In the genomic region with DNA sequence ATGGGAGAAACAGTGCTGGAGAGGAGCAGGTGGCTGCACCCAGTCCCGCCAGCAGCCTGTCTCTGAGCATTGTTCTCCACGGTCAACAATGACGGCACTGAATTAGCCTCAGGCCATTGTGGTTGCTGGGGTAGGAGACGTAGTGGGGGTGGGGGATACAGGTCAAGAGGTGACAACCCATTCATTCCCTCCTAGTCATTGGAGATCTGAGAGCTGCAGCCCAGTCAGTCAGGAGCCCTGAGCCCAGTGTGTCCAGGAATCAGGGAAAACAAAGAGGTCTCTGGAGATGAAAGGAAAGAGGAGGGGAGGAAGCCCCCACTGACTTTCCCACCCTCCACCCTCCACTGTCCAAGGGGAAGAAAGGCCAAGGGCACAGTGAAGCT, we compare ENCODE assay signal across 16 cellular contexts. TPM values are rescaled to one million over a fixed set of nuclear protein-coding genes. Genes with fewer than 3 reads are reported as not detected.
DNase-seq lines count a peak whose midpoint lies in the region; ATAC-seq and TF ChIP-seq lines count a peak whose summit lies in the region.
"Had no signal": no experiment of that assay in that cellular context is flagged by ENCODE, and none has a peak within 500 bp of the region (broad histone marks: within the 10 kb centered on the region; RNA-seq: fewer than 3 reads in every experiment).

No MANE protein-coding gene starts in this region.

- DNase-seq in H9 (peak; percentile 70), NCI-H748 treated with DMSO at 0.1 percent for 48 hours (lab: John Stamatoyannopoulos, UW) (peak; percentile 1), esophagus muscularis mucosa (ENCODE audit: extremely low spot score) (no peak), trophoblast cell (peak; percentile 42 to 49), mucosa of gallbladder (ENCODE audit: low spot score) (no peak)
- DNase-seq in activated CD8-positive, alpha-beta memory T cell treated with anti-CD3 and anti-CD28 coated beads, Interleukin-2, amount 50 U/mL, for 4 hours: no peak
- no peak for DNase-seq in naive thymus-derived CD4-positive, alpha-beta T cell
- DNase-seq in activated T-helper 2 cell treated with anti-CD3 and anti-CD28 coated beads, Interferon-gamma antibody, Interleukin-2, Interleukin-4, amounts not matched to agents 10 μg/mL and 5 μg/mL and 100 μg/mL, durations not matched to agents 14 hours and 24 hours and 36 hours (ENCODE audit: low spot score): no peak
- DNase-seq: activated CD4-positive, CD25-positive, alpha-beta regulatory T cell; DMS79 treated with DMSO at 0.1 percent for 48 hours; foreskin keratinocyte; Kasumi-1; stimulated activated CD4-positive, alpha-beta T cell treated with anti-CD3 and anti-CD28 coated beads, Interleukin-1b, Interleukin-23, amount 100 ng/mL, for 48 hours had no signal

- no peak overlapping the region for H4K5ac ChIP-seq in H9 (ENCODE audit: insufficient read length, low read depth, low read length)

- H3K4me3 ChIP-seq in esophagus muscularis mucosa (no peak overlapping the region), trophoblast cell (ENCODE audit: low read depth, low read length) (no peak overlapping the region)
- no peak overlapping the region for H3K4me3 ChIP-seq in naive thymus-derived CD4-positive, alpha-beta T cell (ENCODE audit: low read length)
- H3K4me3 ChIP-seq: BLaER1 had no signal

- no peak overlapping the region for H3K4me3 Mint-ChIP-seq in H9
- H3K4me3 Mint-ChIP-seq in naive thymus-derived CD4-positive, alpha-beta T cell: no peak overlapping the region
- no peak overlapping the region for H3K4me3 Mint-ChIP-seq in activated T-helper 2 cell treated with anti-CD3 and anti-CD28 coated beads, Interferon-gamma antibody, Interleukin-2, Interleukin-4, amounts not matched to agents 10 μg/mL and 5 μg/mL and 100 μg/mL, durations not matched to agents 14 hours and 24 hours and 36 hours (ENCODE audit: low read depth)
- H3K4me3 Mint-ChIP-seq: activated naive CD4-positive, alpha-beta T cell treated with anti-CD3 and anti-CD28 coated beads, Interleukin-2, amount 50 U/mL, for 24 hours had no signal

- H2AFZ ChIP-seq in H9 (ENCODE audit: low read length) (no peak overlapping the region), trophoblast cell (ENCODE audit: insufficient read depth, low read length, poor library complexity) (no peak overlapping the region)

- H3K27me3 ChIP-seq in H9 (ENCODE audit: insufficient read depth, low read length): no peaks in the 10 kb centered on the region
- H3K27me3 ChIP-seq in esophagus muscularis mucosa: no peaks in the 10 kb centered on the region
- no peaks in the 10 kb centered on the region for H3K27me3 ChIP-seq in trophoblast cell (ENCODE audit: insufficient read depth, low read length)
- H3K27me3 ChIP-seq in naive thymus-derived CD4-positive, alpha-beta T cell (ENCODE audit: control insufficient read depth in 2 of 2, insufficient read depth in 2 of 2, low read length in 2 of 2): no peaks in the 10 kb centered on the region
- H3K27me3 ChIP-seq: BLaER1, foreskin keratinocyte had no signal

- peak overlapping the region in 1 of 3 experiments; percentile 61; a peak in 2 of 7 replicates for H3K27ac Mint-ChIP-seq in H9
- H3K27ac Mint-ChIP-seq in naive thymus-derived CD4-positive, alpha-beta T cell: no peak overlapping the region
- no peak overlapping the region for H3K27ac Mint-ChIP-seq in activated T-helper 2 cell treated with anti-CD3 and anti-CD28 coated beads, Interferon-gamma antibody, Interleukin-2, Interleukin-4, amounts not matched to agents 10 μg/mL and 5 μg/mL and 100 μg/mL, durations not matched to agents 14 hours and 24 hours and 36 hours
- H3K27ac Mint-ChIP-seq: activated naive CD4-positive, alpha-beta T cell treated with anti-CD3 and anti-CD28 coated beads, Interleukin-2, amount 50 U/mL, for 24 hours had no signal

- no peak overlapping the region for H2BK20ac ChIP-seq in H9 (ENCODE audit: low read depth, low read length, poor library complexity, severe bottlenecking)

- H2AK5ac ChIP-seq in H9 (ENCODE audit: insufficient read length, low read length): no peak overlapping the region
- H2AK5ac ChIP-seq in trophoblast cell (ENCODE audit: low read length): no peak overlapping the region

- H4K12ac ChIP-seq in trophoblast cell (ENCODE audit: low read depth, low read length): no peak overlapping the region

- H3K36me3 ChIP-seq in esophagus muscularis mucosa (peaks cover 0 to 16% (median 6%) of the 10 kb centered on the region in 4 donors), trophoblast cell (ENCODE audit: control insufficient read depth in 1 of 2, insufficient read depth in 2 of 2, low read length in 2 of 2) (no peaks in the 10 kb centered on the region)
- H3K36me3 ChIP-seq in naive thymus-derived CD4-positive, alpha-beta T cell (ENCODE audit: control insufficient read depth in 2 of 3, insufficient read depth in 3 of 3, low read length in 3 of 3): no peaks in the 10 kb centered on the region

- H3K79me2 ChIP-seq in H9 (ENCODE audit: insufficient read depth, low read length) (no peaks in the 10 kb centered on the region), trophoblast cell (ENCODE audit: control insufficient read depth, insufficient read depth, low read length, poor library complexity) (no peaks in the 10 kb centered on the region)

- H3K27ac ChIP-seq in H9 (ENCODE audit: insufficient read length, low read depth, low read length) (no peak overlapping the region), esophagus muscularis mucosa (replicated peaks in 1 of 4) (peak overlapping the region in 3 of 4 donors; percentile 10 to 54 (median 28)), trophoblast cell (ENCODE audit: low read depth, low read length) (no peak overlapping the region)
- H3K27ac ChIP-seq in naive thymus-derived CD4-positive, alpha-beta T cell (ENCODE audit: low read depth, low read length): no peak overlapping the region
- H3K27ac ChIP-seq: BLaER1, foreskin keratinocyte had no signal

- TF ChIP-seq CTCF in H9 (conservative IDR thresholded peaks at IDR 0.05) (no peak), esophagus muscularis mucosa (IDR thresholded peaks at IDR 0.05) (no peak)

- TF ChIP-seq EP300 in esophagus muscularis mucosa (IDR thresholded peaks at IDR 0.05): no peak

- no peak overlapping the region for H2BK12ac ChIP-seq in H9 (ENCODE audit: insufficient read length, low read depth, low read length)
- H2BK12ac ChIP-seq in trophoblast cell (ENCODE audit: low read length): no peak overlapping the region

- WGBS in H9 (ENCODE audit: extremely low coverage, insufficient read length, low lambda C conversion rate): no CpG with 5 or more reads among the region's 4 CpGs
- 74% methylated on average over 4 of the region's 4 CpGs for WGBS in esophagus muscularis mucosa
- WGBS in trophoblast cell (ENCODE audit: extremely low coverage, insufficient coverage, insufficient read length): no CpG with 5 or more reads among the region's 4 CpGs

- no peak overlapping the region for H4K91ac ChIP-seq in H9 (ENCODE audit: insufficient read length, low read depth, low read length)
- no peak overlapping the region for H4K91ac ChIP-seq in trophoblast cell (ENCODE audit: low read depth, low read length)

- H3K56ac ChIP-seq in H9 (ENCODE audit: insufficient read length, low read depth, low read length): no peak overlapping the region

- peaks cover 41 to 48% of the 10 kb centered on the region in 2 experiments for H3K4me1 Mint-ChIP-seq in H9
- peaks cover 10 to 23% (median 16%) of the 10 kb centered on the region in 7 donors for H3K4me1 Mint-ChIP-seq in naive thymus-derived CD4-positive, alpha-beta T cell
- H3K4me1 Mint-ChIP-seq in activated T-helper 2 cell treated with anti-CD3 and anti-CD28 coated beads, Interferon-gamma antibody, Interleukin-2, Interleukin-4, amounts not matched to agents 10 μg/mL and 5 μg/mL and 100 μg/mL, durations not matched to agents 14 hours and 24 hours and 36 hours (ENCODE audit: low read depth): peaks cover 4% of the 10 kb centered on the region

- CTCF ChIA-PET in naive thymus-derived CD4-positive, alpha-beta T cell (lab: Charles Lee): interaction anchor here (1.2 kb wide), 1 partner anchor 8 kb away, joined by 3 read pairs; no protein-coding TSS in a partner anchor

- H4K8ac ChIP-seq in H9 (replicated peaks; ENCODE audit: insufficient read length, low read depth, low read length) (no peak overlapping the region), trophoblast cell (ENCODE audit: low read depth, low read length) (no peak overlapping the region)

- no peak overlapping the region for H3K9ac ChIP-seq in H9 (ENCODE audit: extremely low read depth, insufficient read length, low read length)
- H3K9ac ChIP-seq in trophoblast cell (ENCODE audit: low read length): no peak overlapping the region
- H3K9ac ChIP-seq: BLaER1 had no signal

- H2BK120ac ChIP-seq in H9 (ENCODE audit: low read depth, low read length, poor library complexity, severe bottlenecking): no peak overlapping the region
- no peak overlapping the region for H2BK120ac ChIP-seq in trophoblast cell (ENCODE audit: insufficient read depth, low read length, poor library complexity)

- no peak for TF ChIP-seq POLR2A in esophagus muscularis mucosa (IDR thresholded peaks at IDR 0.05; ENCODE audit: low read depth)

- H2BK15ac ChIP-seq in H9 (ENCODE audit: low read depth, low read length): no peak overlapping the region

- H4K20me1 ChIP-seq in H9 (ENCODE audit: control insufficient read depth, insufficient read depth, insufficient read length): no peaks in the 10 kb centered on the region

- H3K23me2 ChIP-seq in H9 (ENCODE audit: insufficient read length, low read depth, low read length, poor library complexity, severe bottlenecking): no peaks in the 10 kb centered on the region

- H3K9me3 Mint-ChIP-seq in H9: no peaks in the 10 kb centered on the region
- no peaks in the 10 kb centered on the region for H3K9me3 Mint-ChIP-seq in naive thymus-derived CD4-positive, alpha-beta T cell
- no peaks in the 10 kb centered on the region for H3K9me3 Mint-ChIP-seq in activated T-helper 2 cell treated with anti-CD3 and anti-CD28 coated beads, Interferon-gamma antibody, Interleukin-2, Interleukin-4, amounts not matched to agents 10 μg/mL and 5 μg/mL and 100 μg/mL, durations not matched to agents 14 hours and 24 hours and 36 hours
- H3K9me3 Mint-ChIP-seq: activated naive CD4-positive, alpha-beta T cell treated with anti-CD3 and anti-CD28 coated beads, Interleukin-2, amount 50 U/mL, for 24 hours; brain had no signal

- H3K9me3 ChIP-seq in H9 (ENCODE audit: control insufficient read depth, low read depth, low read length) (no peaks in the 10 kb centered on the region), esophagus muscularis mucosa (no peaks in the 10 kb centered on the region), trophoblast cell (ENCODE audit: insufficient read depth, low read depth, low read length) (no peaks in the 10 kb centered on the region)
- H3K9me3 ChIP-seq in naive thymus-derived CD4-positive, alpha-beta T cell (ENCODE audit: control insufficient read depth in 2 of 3, low read length in 3 of 3): no peaks in the 10 kb centered on the region
- H3K9me3 ChIP-seq: BLaER1 had no signal

- peaks cover 1 to 2% (median 2%) of the 10 kb centered on the region in 3 experiments; a peak in 5 of 7 replicates for H3K36me3 Mint-ChIP-seq in H9 (ENCODE audit: insufficient read depth in 1 of 3, low read depth in 3 of 3)
- H3K36me3 Mint-ChIP-seq in naive thymus-derived CD4-positive, alpha-beta T cell: peaks cover 0 to 17% (median 8%) of the 10 kb centered on the region in 5 donors
- H3K36me3 Mint-ChIP-seq in activated T-helper 2 cell treated with anti-CD3 and anti-CD28 coated beads, Interferon-gamma antibody, Interleukin-2, Interleukin-4, amounts not matched to agents 10 μg/mL and 5 μg/mL and 100 μg/mL, durations not matched to agents 14 hours and 24 hours and 36 hours (ENCODE audit: low read depth): peaks cover 9% of the 10 kb centered on the region

- H3K4ac ChIP-seq in H9 (ENCODE audit: low read depth, low read length) (no peak overlapping the region), trophoblast cell (ENCODE audit: low read depth, low read length) (no peak overlapping the region)

- H3T11ph ChIP-seq in H9 (ENCODE audit: low read length): no peak overlapping the region

- H3K79me1 ChIP-seq in H9 (ENCODE audit: insufficient read depth, low read depth, low read length, poor library complexity, severe bottlenecking) (no peaks in the 10 kb centered on the region), trophoblast cell (ENCODE audit: low read length) (no peaks in the 10 kb centered on the region)

- intact Hi-C loops in esophagus muscularis mucosa (cut with DNase I): no loop called here
- intact Hi-C loops in naive thymus-derived CD4-positive, alpha-beta T cell (cut with micrococcal nuclease): no loop called here
- intact Hi-C loops in activated T-helper 2 cell treated with anti-CD3 and anti-CD28 coated beads, Interferon-gamma antibody, Interleukin-2, Interleukin-4, amounts not matched to agents 10 μg/mL and 5 μg/mL and 100 μg/mL, durations not matched to agents 14 hours and 24 hours and 36 hours (cut with micrococcal nuclease): no loop called here

- H3K4me2 ChIP-seq in H9 (ENCODE audit: insufficient read depth, insufficient read length, low read length): no peak overlapping the region
- H3K4me2 ChIP-seq in trophoblast cell (ENCODE audit: low read length): no peak overlapping the region
- H3K4me2 ChIP-seq: BLaER1 had no signal

- H3K23ac ChIP-seq in H9 (ENCODE audit: insufficient read length, low read depth, low read length) (no peak overlapping the region), trophoblast cell (ENCODE audit: low read length) (no peak overlapping the region)

- no peak overlapping the region for H2BK5ac ChIP-seq in H9 (ENCODE audit: insufficient read length, low read length)
- H2BK5ac ChIP-seq in trophoblast cell (ENCODE audit: low read depth, low read length, poor library complexity): no peak overlapping the region

- H3K4me1 ChIP-seq in H9 (ENCODE audit: insufficient read depth, low read length): peaks cover 8% of the 10 kb centered on the region; the same call in 1 of the 2 replicates
- peaks cover 43 to 59% (median 54%) of the 10 kb centered on the region in 4 donors for H3K4me1 ChIP-seq in esophagus muscularis mucosa
- peaks cover 16 to 28% of the 10 kb centered on the region in 2 experiments for H3K4me1 ChIP-seq in trophoblast cell (ENCODE audit: control insufficient read depth in 1 of 2, insufficient read depth in 2 of 2, low read length in 2 of 2)
- H3K4me1 ChIP-seq in naive thymus-derived CD4-positive, alpha-beta T cell (ENCODE audit: control insufficient read depth in 2 of 2, insufficient read depth in 2 of 2, low read length in 2 of 2): no peaks in the 10 kb centered on the region
- H3K4me1 ChIP-seq: BLaER1, foreskin keratinocyte had no signal

- H3K18ac ChIP-seq in H9 (ENCODE audit: insufficient read length, low read depth, low read length) (no peak overlapping the region), trophoblast cell (ENCODE audit: low read length) (no peak overlapping the region)

- ATAC-seq in naive thymus-derived CD4-positive, alpha-beta T cell: no peak
- ATAC-seq: foreskin keratinocyte had no signal

- POLR2A ChIA-PET in naive thymus-derived CD4-positive, alpha-beta T cell (lab: Charles Lee): no interaction called here

- no peaks in the 10 kb centered on the region; the same call in 1 of the 2 replicates for H3K27me3 Mint-ChIP-seq in H9 (ENCODE audit: low read depth)
- H3K27me3 Mint-ChIP-seq in naive thymus-derived CD4-positive, alpha-beta T cell: no peaks in the 10 kb centered on the region
- H3K27me3 Mint-ChIP-seq in activated T-helper 2 cell treated with anti-CD3 and anti-CD28 coated beads, Interferon-gamma antibody, Interleukin-2, Interleukin-4, amounts not matched to agents 10 μg/mL and 5 μg/mL and 100 μg/mL, durations not matched to agents 14 hours and 24 hours and 36 hours (ENCODE audit: low read depth): no peaks in the 10 kb centered on the region
- H3K27me3 Mint-ChIP-seq: activated naive CD4-positive, alpha-beta T cell treated with anti-CD3 and anti-CD28 coated beads, Interleukin-2, amount 50 U/mL, for 24 hours; brain had no signal

- H3K14ac ChIP-seq in H9 (ENCODE audit: insufficient read depth, low read length): no peak overlapping the region
- H3K14ac ChIP-seq in trophoblast cell (ENCODE audit: low read length): no peak overlapping the region

RNA-seq across cellular contexts. Expression of a gene that starts 15.3 kb away (rescaled TPM):
- 40.9 TPM in 2 replicates for total RNA-seq in H9 (2021)
- 10 to 100 TPM; 29.5 to 45.4 (median 39.0) TPM for total RNA-seq in esophagus muscularis mucosa
- 20.0 and 20.3 TPM in 2 replicates for polyA plus RNA-seq in trophoblast cell (2013)
- 28.9 TPM for total RNA-seq in mucosa of gallbladder
- 10 to 100 TPM; 29.1 to 46.4 (median 38.2) TPM for total RNA-seq in naive thymus-derived CD4-positive, alpha-beta T cell
- polyA plus RNA-seq in naive thymus-derived CD4-positive, alpha-beta T cell: 10 to 100 TPM; 60.9 to 74.3 TPM
- total RNA-seq in activated T-helper 2 cell treated with anti-CD3 and anti-CD28 coated beads, Interferon-gamma antibody, Interleukin-2, Interleukin-4, amounts not matched to agents 10 μg/mL and 5 μg/mL and 100 μg/mL, durations not matched to agents 14 hours and 24 hours and 36 hours: 58.7 and 59.3 TPM in 2 replicates

RNA-seq across cellular contexts. Expression of a gene that starts 51.4 kb away (rescaled TPM):
- total RNA-seq in H9 (2021) (1.4 and 2.1 TPM in 2 replicates), esophagus muscularis mucosa (10 to 100 TPM in 3 of 4 donors, 1 to 10 TPM in 1; 5.8 to 41.0 (median 28.0) TPM), mucosa of gallbladder (9.0 TPM)
- polyA plus RNA-seq in trophoblast cell (2013): not detected in 2 replicates
- total RNA-seq in naive thymus-derived CD4-positive, alpha-beta T cell: not detected
- not detected for polyA plus RNA-seq in naive thymus-derived CD4-positive, alpha-beta T cell
- total RNA-seq in activated T-helper 2 cell treated with anti-CD3 and anti-CD28 coated beads, Interferon-gamma antibody, Interleukin-2, Interleukin-4, amounts not matched to agents 10 μg/mL and 5 μg/mL and 100 μg/mL, durations not matched to agents 14 hours and 24 hours and 36 hours: not detected in 2 replicates

Comparison
In these comparisons a context has a peak if more than half of its experiments do, and no peak if none do; other contexts are left out.
1. DNase-seq: peak in H9 (single experiment), NCI-H748 treated with DMSO at 0.1 percent for 48 hours (single experiment) and trophoblast cell (2 of 2); none in esophagus muscularis mucosa (single experiment), activated CD8-positive, alpha-beta memory T cell treated with anti-CD3 and anti-CD28 coated beads, Interleukin-2, amount 50 U/mL, for 4 hours (single experiment), mucosa of gallbladder (single experiment), naive thymus-derived CD4-positive, alpha-beta T cell (0 of 9) and activated T-helper 2 cell treated with anti-CD3 and anti-CD28 coated beads, Interferon-gamma antibody, Interleukin-2, Interleukin-4, amounts not matched to agents 10 μg/mL and 5 μg/mL and 100 μg/mL, durations not matched to agents 14 hours and 24 hours and 36 hours (single experiment).
2. H3K27ac ChIP-seq: peak in esophagus muscularis mucosa (3 of 4); none in H9 (single experiment), trophoblast cell (single experiment) and naive thymus-derived CD4-positive, alpha-beta T cell (single experiment).